In genomic region chr7:82959528-82959927, GRCh38 we compare ENCODE assay signal across 28 cellular contexts.
"Had no signal": no experiment of that assay in that cellular context is flagged by ENCODE, and none has a peak within 500 bp of the region (broad histone marks: within the 10 kb centered on the region; RNA-seq: fewer than 3 reads in every experiment).

No MANE protein-coding gene starts in this region.

- H3K27ac ChIP-seq: pancreas, prostate gland, sigmoid colon, spleen, suprapubic skin, thoracic aorta, tibial artery, vagina had no signal

- H3K27ac Mint-ChIP-seq: mesothelial cell of epicardium; naive B cell; natural killer cell treated with Interleukin-12 subunit alpha and Interleukin-12 subunit beta and Interleukin-15 and Interleukin-18, amount 100 ng/mL, for 72 hours; stimulated activated effector memory CD8-positive, alpha-beta T cell treated with anti-CD3 and anti-CD28 coated beads, Interleukin-12 subunit alpha, Interleukin-12 subunit beta, amount 100 ng/mL, for 72 hours; stimulated activated naive CD8-positive, alpha-beta T cell treated with anti-CD3 and anti-CD28 coated beads, Interleukin-15, Interleukin-2, amounts not matched to agents 100 ng/mL and 50 ng/mL, for 24 hours had no signal

- DNase-seq: hippocampal formation; kidney glomerular epithelial cell; left cardiac atrium; mesendoderm; naive B cell; nucleus accumbens; pancreas; retina; right cardiac atrium; sigmoid colon; small intestine; spleen; stimulated activated CD4-positive, alpha-beta T cell treated with anti-CD3 and anti-CD28 coated beads, Interleukin-4, amount 100 ng/mL, for 24 hours; stimulated activated naive CD4-positive, alpha-beta T cell; tibial artery; trophoblast cell had no signal

- H3K9me3 ChIP-seq: pancreas, prostate gland, sigmoid colon, thoracic aorta, tibial artery, vagina had no signal

- H3K36me3 Mint-ChIP-seq: mesothelial cell of epicardium; naive B cell; natural killer cell treated with Interleukin-12 subunit alpha and Interleukin-12 subunit beta and Interleukin-15 and Interleukin-18, amount 100 ng/mL, for 72 hours; stimulated activated effector memory CD8-positive, alpha-beta T cell treated with anti-CD3 and anti-CD28 coated beads, Interleukin-12 subunit alpha, Interleukin-12 subunit beta, amount 100 ng/mL, for 72 hours had no signal

- H3K4me3 ChIP-seq: lung, pancreas, prostate gland, sigmoid colon, spleen, suprapubic skin, thoracic aorta, tibial artery, vagina had no signal

- H3K4me1 Mint-ChIP-seq: mesothelial cell of epicardium; naive B cell; neural crest cell; stimulated activated effector memory CD8-positive, alpha-beta T cell treated with anti-CD3 and anti-CD28 coated beads, Interleukin-12 subunit alpha, Interleukin-12 subunit beta, amount 100 ng/mL, for 72 hours had no signal

- H3K27me3 Mint-ChIP-seq: naive B cell; natural killer cell treated with Interleukin-12 subunit alpha and Interleukin-12 subunit beta and Interleukin-15 and Interleukin-18, amount 100 ng/mL, for 72 hours; stimulated activated naive CD8-positive, alpha-beta T cell treated with anti-CD3 and anti-CD28 coated beads, Interleukin-15, Interleukin-2, amounts not matched to agents 100 ng/mL and 50 ng/mL, for 24 hours had no signal

- H3K27me3 ChIP-seq: pancreas, sigmoid colon, spleen, suprapubic skin, tibial artery, vagina had no signal

- H3K36me3 ChIP-seq: pancreas, prostate gland, sigmoid colon, spleen, suprapubic skin, thoracic aorta, tibial artery, vagina had no signal

- H3K9me3 Mint-ChIP-seq: mesothelial cell of epicardium, neural crest cell had no signal

- FAIRE-seq: keratinocyte, pancreas, small intestine had no signal

- ATAC-seq: left cardiac atrium; left lobe of liver; natural killer cell treated with Interleukin-12 subunit alpha and Interleukin-12 subunit beta and Interleukin-15 and Interleukin-18, amount 100 ng/mL, for 72 hours; pancreas; right cardiac atrium; stimulated activated effector memory CD8-positive, alpha-beta T cell treated with anti-CD3 and anti-CD28 coated beads, Interleukin-12 subunit alpha, Interleukin-12 subunit beta, amount 100 ng/mL, for 72 hours had no signal

- H3K4me1 ChIP-seq: pancreas, prostate gland, sigmoid colon, spleen, suprapubic skin, tibial artery, vagina had no signal

- H3K4me3 Mint-ChIP-seq: mesothelial cell of epicardium; naive B cell; natural killer cell treated with Interleukin-12 subunit alpha and Interleukin-12 subunit beta and Interleukin-15 and Interleukin-18, amount 100 ng/mL, for 72 hours; neural crest cell; stimulated activated effector memory CD8-positive, alpha-beta T cell treated with anti-CD3 and anti-CD28 coated beads, Interleukin-12 subunit alpha, Interleukin-12 subunit beta, amount 100 ng/mL, for 72 hours; stimulated activated naive CD8-positive, alpha-beta T cell treated with anti-CD3 and anti-CD28 coated beads, Interleukin-15, Interleukin-2, amounts not matched to agents 100 ng/mL and 50 ng/mL, for 24 hours had no signal
